Comparison of ENCODE assay signal across 1 cellular context in the genomic region with DNA sequence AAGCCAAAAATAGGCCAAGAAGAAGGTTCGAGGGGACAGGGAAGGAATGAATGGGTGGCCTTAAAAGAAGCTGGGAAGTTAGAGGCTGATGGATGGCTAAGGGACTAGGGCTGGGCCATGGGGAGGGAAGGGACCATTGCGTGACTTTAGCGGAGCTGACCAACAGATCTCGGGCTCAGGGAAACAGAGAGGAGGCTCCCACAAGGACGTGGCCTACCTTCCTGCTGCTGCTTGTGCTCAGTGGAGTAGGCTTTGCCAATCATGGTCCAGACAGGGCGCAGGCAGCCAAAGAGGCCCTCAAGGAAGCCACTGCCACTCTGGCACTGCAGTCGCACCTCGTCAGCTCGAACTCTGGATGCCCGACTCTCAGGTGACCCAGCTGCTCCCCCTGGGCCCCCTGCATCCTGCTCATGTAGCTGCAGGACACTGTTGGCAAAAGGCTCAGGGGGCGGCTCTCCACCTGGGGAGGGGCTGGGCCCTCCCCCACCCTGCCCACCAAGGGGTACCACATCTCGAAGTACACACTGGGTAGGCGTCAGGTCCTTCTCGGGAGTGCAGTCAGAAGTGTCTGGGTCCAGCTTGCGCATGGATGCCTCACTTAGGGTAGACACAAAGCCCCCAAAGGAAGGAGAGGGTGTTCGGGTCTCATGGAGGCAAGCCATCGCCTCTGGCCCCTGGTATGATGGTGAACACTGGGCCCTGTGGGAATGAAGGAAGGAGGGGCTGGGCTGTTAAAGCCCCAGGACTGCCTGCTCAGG.
TF ChIP-seq lines count a peak whose summit lies in the region.

No MANE protein-coding gene starts in this region.

TF ChIP-seq in IMR-90, 13 proteins besides CTCF, POLR2A, EP300 and RAD21:
- TF ChIP-seq FOS (IDR thresholded peaks at IDR 0.05; ENCODE audit: low read depth, low read length) (no peak), CEBPB (IDR thresholded peaks at IDR 0.05; ENCODE audit: low read depth, low read length) (no peak), RFX5 (IDR thresholded peaks at IDR 0.05; ENCODE audit: low read depth, low read length) (no peak), CHD1 (IDR thresholded peaks at IDR 0.05; ENCODE audit: low read depth, low read length) (no peak), MAFK (IDR thresholded peaks at IDR 0.05; ENCODE audit: low read depth, low read length) (no peak)
- TF ChIP-seq, protein P1, sequence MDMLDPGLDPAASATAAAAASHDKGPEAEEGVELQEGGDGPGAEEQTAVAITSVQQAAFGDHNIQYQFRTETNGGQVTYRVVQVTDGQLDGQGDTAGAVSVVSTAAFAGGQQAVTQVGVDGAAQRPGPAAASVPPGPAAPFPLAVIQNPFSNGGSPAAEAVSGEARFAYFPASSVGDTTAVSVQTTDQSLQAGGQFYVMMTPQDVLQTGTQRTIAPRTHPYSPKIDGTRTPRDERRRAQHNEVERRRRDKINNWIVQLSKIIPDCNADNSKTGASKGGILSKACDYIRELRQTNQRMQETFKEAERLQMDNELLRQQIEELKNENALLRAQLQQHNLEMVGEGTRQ (IDR thresholded peaks at IDR 0.05; ENCODE audit: low read depth, low read length): no peak
